In genomic region chr17:64508683-64509082, GRCh38 we compare ENCODE assay signal across 13 cellular contexts. TPM values are rescaled to one million over a fixed set of nuclear protein-coding genes. Genes with fewer than 3 reads are reported as not detected.
DNase-seq lines count a peak whose midpoint lies in the region; ATAC-seq and TF ChIP-seq lines count a peak whose summit lies in the region.
"Had no signal": no experiment of that assay in that cellular context is flagged by ENCODE, and none has a peak within 500 bp of the region (broad histone marks: within the 10 kb centered on the region; RNA-seq: fewer than 3 reads in every experiment).

No MANE protein-coding gene starts in this region.

- H3K4me3 Mint-ChIP-seq in activated CD8-positive, alpha-beta memory T cell treated with anti-CD3 and anti-CD28 coated beads, Interleukin-2, amount 10 ng/mL, durations not matched to agents 7 days and 5 days = peak overlapping the region; percentile 100
- H3K4me3 Mint-ChIP-seq in endothelial cell (ENCODE audit: unreplicated experiment) = peak overlapping the region; percentile 77

- no peak overlapping the region for H4K12ac ChIP-seq in trophoblast cell (ENCODE audit: low read depth, low read length)

- H2BK12ac ChIP-seq in trophoblast cell (ENCODE audit: low read length) = no peak overlapping the region

- H2AFZ ChIP-seq in OCI-LY7 (ENCODE audit: low read length) (no peak overlapping the region), trophoblast cell (ENCODE audit: insufficient read depth, low read length, poor library complexity) (no peak overlapping the region)

- H3K36me3 Mint-ChIP-seq in activated CD8-positive, alpha-beta memory T cell treated with anti-CD3 and anti-CD28 coated beads, Interleukin-2, amount 10 ng/mL, durations not matched to agents 7 days and 5 days = peaks cover 52% of the 10 kb centered on the region
- peaks cover 39% of the 10 kb centered on the region for H3K36me3 Mint-ChIP-seq in endothelial cell (ENCODE audit: low read depth, unreplicated experiment)

- H4K8ac ChIP-seq in trophoblast cell (ENCODE audit: low read depth, low read length) = no peak overlapping the region

- H2BK120ac ChIP-seq in trophoblast cell (ENCODE audit: insufficient read depth, low read length, poor library complexity) = no peak overlapping the region

- H3K79me2 ChIP-seq in OCI-LY7 (ENCODE audit: insufficient read depth, low read depth, low read length) (peaks cover 71% of the 10 kb centered on the region), trophoblast cell (ENCODE audit: control insufficient read depth, insufficient read depth, low read length, poor library complexity) (peaks cover 20% of the 10 kb centered on the region)

- no peak overlapping the region for H3K18ac ChIP-seq in trophoblast cell (ENCODE audit: low read length)

- TF ChIP-seq CTCF in OCI-LY7 (conservative IDR thresholded peaks at IDR 0.05; ENCODE audit: low read length) (no peak), endothelial cell (IDR thresholded peaks at IDR 0.05; ENCODE audit: unreplicated experiment) (no peak)

- no peak overlapping the region for H3K14ac ChIP-seq in trophoblast cell (ENCODE audit: low read length)

- peaks cover 13% of the 10 kb centered on the region for H3K79me1 ChIP-seq in trophoblast cell (ENCODE audit: low read length)

- no peak overlapping the region for H2BK5ac ChIP-seq in trophoblast cell (ENCODE audit: low read depth, low read length, poor library complexity)

- H3K23ac ChIP-seq in trophoblast cell (ENCODE audit: low read length) = no peak overlapping the region

- H3K4me3 ChIP-seq in OCI-LY7 (ENCODE audit: low read depth, low read length, poor library complexity, severe bottlenecking) (peak overlapping the region; percentile 100), trophoblast cell (ENCODE audit: low read depth, low read length) (no peak overlapping the region)

- peaks cover 21% of the 10 kb centered on the region for H3K4me1 ChIP-seq in OCI-LY7 (ENCODE audit: insufficient read depth, low read length, poor library complexity, severe bottlenecking)
- H3K4me1 ChIP-seq in trophoblast cell (ENCODE audit: control insufficient read depth in 1 of 2, insufficient read depth in 2 of 2, low read length in 2 of 2) = no peaks in the 10 kb centered on the region

- DNase-seq in activated CD8-positive, alpha-beta memory T cell treated with anti-CD3 and anti-CD28 coated beads, Interleukin-2, amount 10 ng/mL, durations not matched to agents 7 days and 5 days = no peak
- DNase-seq in activated CD8-positive, alpha-beta memory T cell treated with anti-CD3 and anti-CD28 coated beads, Interleukin-2, amount 50 U/mL, for 4 hours = no peak
- DNase-seq in OCI-LY7 (ENCODE audit: low spot score) = no peak
- no peak for DNase-seq in endothelial cell (ENCODE audit: low spot score)
- no peak for DNase-seq in trophoblast cell
- no peak for DNase-seq in inferior parietal cortex (ENCODE audit: extremely low spot score)
- DNase-seq in stimulated activated CD4-positive, alpha-beta T cell treated with anti-CD3 and anti-CD28 coated beads, Interleukin-2, amount 100 ng/mL, for 48 hours = no peak
- DNase-seq: C1 segment of cervical spinal cord; effector memory CD4-positive, alpha-beta T cell; NCI-H2081 had no signal

- H3K36me3 ChIP-seq in OCI-LY7 (ENCODE audit: insufficient read depth, low read length) (peaks cover 79% of the 10 kb centered on the region), trophoblast cell (ENCODE audit: control insufficient read depth in 1 of 2, insufficient read depth in 2 of 2, low read length in 2 of 2) (peaks cover 10 to 23% of the 10 kb centered on the region in 2 experiments)

- H3K4me2 ChIP-seq in OCI-LY7 (ENCODE audit: low read length) (peak overlapping the region; percentile 96), trophoblast cell (ENCODE audit: low read length) (no peak overlapping the region)

- H4K91ac ChIP-seq in trophoblast cell (ENCODE audit: low read depth, low read length) = no peak overlapping the region

- H3K27me3 ChIP-seq in trophoblast cell (ENCODE audit: insufficient read depth, low read length) = no peaks in the 10 kb centered on the region
- H3K27me3 ChIP-seq: SJSA1 had no signal

- H3K9me3 ChIP-seq in OCI-LY7 (ENCODE audit: low read length) (no peaks in the 10 kb centered on the region), trophoblast cell (ENCODE audit: insufficient read depth, low read depth, low read length) (no peaks in the 10 kb centered on the region)
- H3K9me3 ChIP-seq: SJSA1 had no signal

- intact Hi-C loops in OCI-LY7 (cut with micrococcal nuclease; ENCODE audit: unreplicated experiment) = no loop called here

- no peak overlapping the region for H3K9ac ChIP-seq in trophoblast cell (ENCODE audit: low read length)

- H2AK5ac ChIP-seq in trophoblast cell (ENCODE audit: low read length) = no peak overlapping the region

- no CpG with 5 or more reads among the region's 2 CpGs for WGBS in trophoblast cell (ENCODE audit: extremely low coverage, insufficient coverage, insufficient read length)

- POLR2A ChIA-PET in OCI-LY7 (lab: Charles Lee) = interaction anchor here (0.5 to 0.6 kb wide), 2 partner anchors 52 to 110 kb away, joined by 3 read pairs; no protein-coding TSS in a partner anchor

- H3K27ac ChIP-seq in OCI-LY7 (ENCODE audit: low read depth, low read length, poor library complexity, severe bottlenecking) = no peak overlapping the region
- no peak overlapping the region for H3K27ac ChIP-seq in trophoblast cell (ENCODE audit: low read depth, low read length)
- H3K27ac ChIP-seq: SJSA1 had no signal

- ATAC-seq in activated CD8-positive, alpha-beta memory T cell treated with anti-CD3 and anti-CD28 coated beads, Interleukin-2, amount 10 ng/mL, durations not matched to agents 7 days and 5 days = no peak
- ATAC-seq in GM21423 (IDR thresholded peaks at IDR 0.05; ENCODE audit: unreplicated experiment) = no peak

- peaks cover 37% of the 10 kb centered on the region for H3K4me1 Mint-ChIP-seq in activated CD8-positive, alpha-beta memory T cell treated with anti-CD3 and anti-CD28 coated beads, Interleukin-2, amount 10 ng/mL, durations not matched to agents 7 days and 5 days
- H3K4me1 Mint-ChIP-seq in endothelial cell (ENCODE audit: unreplicated experiment) = peaks cover 34% of the 10 kb centered on the region

- H3K9me3 Mint-ChIP-seq in activated CD8-positive, alpha-beta memory T cell treated with anti-CD3 and anti-CD28 coated beads, Interleukin-2, amount 10 ng/mL, durations not matched to agents 7 days and 5 days (ENCODE audit: low read depth) = no peaks in the 10 kb centered on the region
- no peaks in the 10 kb centered on the region for H3K9me3 Mint-ChIP-seq in endothelial cell (ENCODE audit: unreplicated experiment)

- no peaks in the 10 kb centered on the region for H3K9me2 ChIP-seq in OCI-LY7 (ENCODE audit: insufficient read depth, low read length)

- no peak overlapping the region for H3K27ac Mint-ChIP-seq in activated CD8-positive, alpha-beta memory T cell treated with anti-CD3 and anti-CD28 coated beads, Interleukin-2, amount 10 ng/mL, durations not matched to agents 7 days and 5 days
- no peak overlapping the region for H3K27ac Mint-ChIP-seq in endothelial cell (ENCODE audit: unreplicated experiment)

- CTCF ChIA-PET in activated CD8-positive, alpha-beta memory T cell treated with anti-CD3 and anti-CD28 coated beads, Interleukin-2, amount 10 ng/mL, durations not matched to agents 7 days and 5 days (lab: Charles Lee) = interaction anchor here (1.1 to 1.3 kb wide), 2 partner anchors 17 to 89 kb away, joined by 3 to 5 read pairs; no protein-coding TSS in a partner anchor
- CTCF ChIA-PET in OCI-LY7 (lab: Charles Lee; ENCODE audit: unreplicated experiment) = no interaction called here

- H3K27me3 Mint-ChIP-seq in activated CD8-positive, alpha-beta memory T cell treated with anti-CD3 and anti-CD28 coated beads, Interleukin-2, amount 10 ng/mL, durations not matched to agents 7 days and 5 days = peaks cover 2% of the 10 kb centered on the region
- H3K27me3 Mint-ChIP-seq in endothelial cell (ENCODE audit: unreplicated experiment) = peaks cover 28% of the 10 kb centered on the region

- BruUV-seq in OCI-LY7 (replicated peaks; lab: Mats Ljungman, UMichigan) = no TSS peak

- peaks cover 27% of the 10 kb centered on the region for H4K20me1 ChIP-seq in OCI-LY7 (ENCODE audit: insufficient read depth, low read length)

- peak overlapping the region; percentile 12 for H3K4ac ChIP-seq in trophoblast cell (ENCODE audit: low read depth, low read length)

RNA-seq across cellular contexts. Expression of gene CEP95, which starts 1.9 kb away (rescaled TPM):
- 10 to 100 TPM; 45.7 to 52.6 TPM for total RNA-seq in activated CD8-positive, alpha-beta memory T cell treated with anti-CD3 and anti-CD28 coated beads, Interleukin-2, amount 10 ng/mL, durations not matched to agents 7 days and 5 days
- total RNA-seq in OCI-LY7 (2014; rRNA removed; shearing (Covaris generic)) = 62.7 and 87.9 TPM in 2 replicates
- total RNA-seq in OCI-LY7 (2022) (89.6 and 101 TPM in 2 replicates), endothelial cell (ENCODE audit: unreplicated experiment) (47.8 TPM)
- polyA plus RNA-seq in trophoblast cell (2013) = 36.1 and 37.4 TPM in 2 replicates

RNA-seq across cellular contexts. Expression of gene DDX5, which starts 2.6 kb away (rescaled TPM):
- 100 to 1,000 TPM; 842 to 926 TPM for total RNA-seq in activated CD8-positive, alpha-beta memory T cell treated with anti-CD3 and anti-CD28 coated beads, Interleukin-2, amount 10 ng/mL, durations not matched to agents 7 days and 5 days
- total RNA-seq in OCI-LY7 (2014; rRNA removed; shearing (Covaris generic)) = 362 and 461 TPM in 2 replicates
- total RNA-seq in OCI-LY7 (2022) (815 and 857 TPM in 2 replicates), endothelial cell (ENCODE audit: unreplicated experiment) (771 TPM)
- 580 and 586 TPM in 2 replicates for polyA plus RNA-seq in trophoblast cell (2013)

RNA-seq across cellular contexts. Expression of gene POLG2, which starts 11.8 kb away (rescaled TPM):
- total RNA-seq in activated CD8-positive, alpha-beta memory T cell treated with anti-CD3 and anti-CD28 coated beads, Interleukin-2, amount 10 ng/mL, durations not matched to agents 7 days and 5 days = 10 to 100 TPM; 36.0 to 47.3 TPM
- total RNA-seq in OCI-LY7 (2014; rRNA removed; shearing (Covaris generic)) = 22.9 and 31.4 TPM in 2 replicates
- total RNA-seq in OCI-LY7 (2022) = 51.1 and 54.4 TPM in 2 replicates
- 21.3 TPM for total RNA-seq in endothelial cell (ENCODE audit: unreplicated experiment)
- 7.7 and 8.4 TPM in 2 replicates for polyA plus RNA-seq in trophoblast cell (2013)

RNA-seq across cellular contexts. Expression of gene MILR1, which starts 59.8 kb away (rescaled TPM):
- under 1 TPM in 1 of 2 experiments, not detected in 1; 0.82 TPM for total RNA-seq in activated CD8-positive, alpha-beta memory T cell treated with anti-CD3 and anti-CD28 coated beads, Interleukin-2, amount 10 ng/mL, durations not matched to agents 7 days and 5 days
- total RNA-seq in OCI-LY7 (2014; rRNA removed; shearing (Covaris generic)) = 68.7 and 73.6 TPM in 2 replicates
- 92.2 and 101 TPM in 2 replicates for total RNA-seq in OCI-LY7 (2022)
- 1.6 TPM for total RNA-seq in endothelial cell (ENCODE audit: unreplicated experiment)
- 0.18 and 0.29 TPM in 2 replicates for polyA plus RNA-seq in trophoblast cell (2013)
- total RNA-seq: kidney epithelial cell, SJSA1 had no signal
